In the genomic region with DNA sequence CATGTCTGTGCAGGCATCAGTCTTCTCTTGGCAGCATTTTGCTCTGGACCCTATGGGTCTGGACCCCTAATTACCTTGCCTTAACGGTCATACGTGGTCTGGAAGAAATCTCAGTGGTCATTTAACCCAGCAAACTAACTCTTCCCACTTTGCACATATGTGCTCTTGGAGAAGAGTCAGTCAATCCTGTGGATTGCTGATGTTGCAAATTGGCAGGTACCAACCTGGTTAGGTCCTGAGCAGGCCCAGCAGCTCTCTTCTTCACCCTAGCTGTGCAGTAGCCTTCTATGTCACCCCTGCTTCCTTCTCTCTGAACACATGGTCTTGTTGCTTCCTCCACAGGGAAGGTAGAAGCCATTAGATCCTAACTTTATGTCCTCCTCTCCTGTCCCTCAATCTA, we compare ENCODE assay signal across 8 cellular contexts. TPM values are rescaled to one million over a fixed set of nuclear protein-coding genes. Genes with fewer than 3 reads are reported as not detected.
DNase-seq lines count a peak whose midpoint lies in the region; ATAC-seq, FAIRE-seq and TF ChIP-seq lines count a peak whose summit lies in the region.

No MANE protein-coding gene starts in this region.

- no peak for ATAC-seq in HepG2
- ATAC-seq in right lobe of liver = no peak
- ATAC-seq in HG03039 (IDR thresholded peaks at IDR 0.05; ENCODE audit: unreplicated experiment) = no peak

- H3K4me3 ChIP-seq in HepG2 (replicated peaks in 1 of 3; ENCODE audit: insufficient read depth in 1 of 3, low read depth in 2 of 3, low read length in 3 of 3) (peak overlapping the region; percentile 62 to 99 (median 95)), right lobe of liver (no peak overlapping the region), SU-DHL-6 (ENCODE audit: insufficient read depth, low read length, poor library complexity, severe bottlenecking) (peak overlapping the region; percentile 96), hepatocyte (no peak overlapping the region), coronary artery (no peak overlapping the region)

- POLR2A ChIA-PET in HepG2 (lab: Yijun Ruan, JAX) = interaction anchor here (3.1 kb wide), 1 partner anchor 141 kb away, joined by 18 read pairs; no protein-coding TSS in a partner anchor

- 38% methylated on average over 2 of the region's 2 CpGs for WGBS in HepG2 (ENCODE audit: low lambda C conversion rate)
- 62% methylated on average over 2 of the region's 2 CpGs for WGBS in right lobe of liver (ENCODE audit: insufficient coverage, low coverage, low lambda C conversion rate, missing lambda C conversion rate)
- WGBS in hepatocyte (ENCODE audit: low lambda C conversion rate, missing lambda C conversion rate) = 77% methylated on average over 2 of the region's 2 CpGs

- no peak for DNase-seq in HepG2 (ENCODE audit: low spot score)
- no peak for DNase-seq in right lobe of liver
- no peak for DNase-seq in hepatocyte (ENCODE audit: low spot score)
- DNase-seq in activated gamma-delta T cell treated with Interleukin-2 at 50 U/mL for 16 hours = no peak
- DNase-seq in T-helper 9 cell = no peak
- no peak for DNase-seq in coronary artery (ENCODE audit: low spot score)

- H3K9me2 ChIP-seq in SU-DHL-6 (replicated peaks; ENCODE audit: insufficient read depth, low read length) = no peaks in the 10 kb centered on the region
- H3K9me2 ChIP-seq in hepatocyte (replicated peaks; ENCODE audit: insufficient read depth) = no peaks in the 10 kb centered on the region

- H3K9me3 ChIP-seq in HepG2 (ENCODE audit: low read length) (no peaks in the 10 kb centered on the region), right lobe of liver (no peaks in the 10 kb centered on the region), SU-DHL-6 (ENCODE audit: insufficient read depth, low read length) (no peaks in the 10 kb centered on the region), hepatocyte (ENCODE audit: low read depth) (no peaks in the 10 kb centered on the region)

- H2AFZ ChIP-seq in HepG2 (ENCODE audit: low read length) (no peak overlapping the region), SU-DHL-6 (ENCODE audit: low read depth, low read length, severe bottlenecking) (no peak overlapping the region), hepatocyte (no peak overlapping the region)

- H4K20me1 ChIP-seq in HepG2 (ENCODE audit: insufficient read depth, low read length) (peaks cover 22% of the 10 kb centered on the region), SU-DHL-6 (ENCODE audit: low read depth, low read length) (peaks cover 13% of the 10 kb centered on the region; the same call in 1 of the 2 replicates), hepatocyte (ENCODE audit: insufficient read depth, poor library complexity, severe bottlenecking) (no peaks in the 10 kb centered on the region)

- no peak for FAIRE-seq in HepG2 (lab: Jason Lieb, UNC)

- H3K27me3 ChIP-seq in HepG2 (ENCODE audit: control insufficient read depth in 1 of 2, insufficient read depth in 2 of 2, low read length in 2 of 2) (no peaks in the 10 kb centered on the region; a peak in 1 of 5 replicates), right lobe of liver (no peaks in the 10 kb centered on the region), SU-DHL-6 (ENCODE audit: low read length) (no peaks in the 10 kb centered on the region), hepatocyte (no peaks in the 10 kb centered on the region)

- in situ Hi-C loops in HepG2 (cut with HindIII; ENCODE audit: extremely low pct_ligation_motif_present, low pct_unique_long_range_greater_than_20kb) = loop anchor here (25.0 kb wide), 1 partner anchor 137 kb away; no protein-coding TSS in a partner anchor

- H3K36me3 ChIP-seq in HepG2 (replicated peaks in 1 of 2; ENCODE audit: control insufficient read depth in 1 of 2, insufficient read depth in 2 of 2, low read length in 2 of 2) (peaks cover 12 to 46% of the 10 kb centered on the region in 2 experiments), right lobe of liver (peaks cover 0 to under 1% (median 0%) of the 10 kb centered on the region in 4 donors), SU-DHL-6 (ENCODE audit: low read length) (peaks cover 41% of the 10 kb centered on the region), hepatocyte (replicated peaks; ENCODE audit: insufficient read depth, low read depth) (no peaks in the 10 kb centered on the region)

- H3K9ac ChIP-seq in HepG2 (ENCODE audit: insufficient read depth, low read depth, low read length) (peak overlapping the region; percentile 92), SU-DHL-6 (ENCODE audit: low read length) (peak overlapping the region; percentile 96)

- CTCF ChIA-PET in HepG2 (lab: Yijun Ruan, JAX; ENCODE audit: low intra/inter-chr PET ratio, low total read pairs) = no interaction called here

- TF ChIP-seq EP300 in HepG2 (IDR thresholded peaks at IDR 0.05; ENCODE audit: low read depth in 2 of 2, low read length in 2 of 2) = no peak
- no peak for TF ChIP-seq EP300 in HepG2 (CRISPR knock-in tag; IDR thresholded peaks at IDR 0.05; ENCODE audit: borderline replicate concordance)

- TF ChIP-seq RAD21 in HepG2 (CRISPR knock-in tag; IDR thresholded peaks at IDR 0.05) = no peak

- TF ChIP-seq POLR2A in HepG2 (IDR thresholded peaks at IDR 0.05; ENCODE audit: insufficient read depth in 1 of 2, low read depth in 2 of 2, low read length in 2 of 2) (no peak), right lobe of liver (IDR thresholded peaks at IDR 0.05) (no peak)

- no TSS peak for BruUV-seq in HepG2 (replicated peaks; lab: Mats Ljungman, UMichigan)

- H3K4me2 ChIP-seq in HepG2 (ENCODE audit: low read depth, low read length) = peak overlapping the region; percentile 98
- peak overlapping the region; percentile 100 for H3K4me2 ChIP-seq in SU-DHL-6 (ENCODE audit: low read depth, low read length, poor library complexity, severe bottlenecking)
- peak overlapping the region; percentile 81 for H3K4me2 ChIP-seq in hepatocyte

- H3K27ac ChIP-seq in HepG2 (ENCODE audit: extremely low read length, insufficient read depth, low read length) (peak overlapping the region; percentile 14), right lobe of liver (no peak overlapping the region), SU-DHL-6 (ENCODE audit: low read depth, low read length) (no peak overlapping the region), hepatocyte (no peak overlapping the region), coronary artery (no peak overlapping the region)

- intact Hi-C loops in HepG2 (cut with micrococcal nuclease; ENCODE audit: unreplicated experiment) = no loop called here
- intact Hi-C loops in right lobe of liver (cut with DNase I) = no loop called here

- H3K79me2 ChIP-seq in HepG2 (ENCODE audit: insufficient read depth, low read length) (peaks cover 83% of the 10 kb centered on the region), SU-DHL-6 (ENCODE audit: insufficient read depth, low read length) (peaks cover 90% of the 10 kb centered on the region), hepatocyte (peaks cover 61% of the 10 kb centered on the region)

- TF ChIP-seq CTCF in HepG2 (CRISPR knock-in tag; IDR thresholded peaks at IDR 0.05) = no peak
- no peak for TF ChIP-seq CTCF in right lobe of liver (IDR thresholded peaks at IDR 0.05)
- TF ChIP-seq CTCF in SU-DHL-6 (IDR thresholded peaks at IDR 0.05; ENCODE audit: insufficient read depth, low read length, poor library complexity, severe bottlenecking) = no peak
- TF ChIP-seq CTCF in hepatocyte (IDR thresholded peaks at IDR 0.05; ENCODE audit: poor library complexity) = no peak
- TF ChIP-seq CTCF in coronary artery (IDR thresholded peaks at IDR 0.05) = no peak

- H3K4me1 ChIP-seq in HepG2 (ENCODE audit: insufficient read depth, low read length) (peaks cover 62% of the 10 kb centered on the region), right lobe of liver (peaks cover 0 to 60% (median 24%) of the 10 kb centered on the region in 4 donors), hepatocyte (ENCODE audit: insufficient read depth) (peaks cover 15% of the 10 kb centered on the region)

- peaks cover 15% of the 10 kb centered on the region; the same call in 1 of the 2 replicates for H3F3A ChIP-seq in SU-DHL-6 (ENCODE audit: insufficient read depth)

RNA-seq across cellular contexts. Expression of gene CEP43, which starts 1.6 kb away (rescaled TPM):
- 73.9 and 88.4 TPM in 2 replicates for total RNA-seq in HepG2 (2016; rRNA removed; fragmentation: Illumina TruSeq; extraction: Trizol)
- 84.7 and 89.7 TPM in 2 replicates for total RNA-seq in HepG2 (2016; cell fraction: cytosol; rRNA removed; fragmentation: Illumina TruSeq; extraction: Trizol; ENCODE audit: low read depth)
- 68.4 and 95.5 TPM in 2 replicates for total RNA-seq in HepG2 (2016; cell fraction: insoluble cytoplasmic fraction; rRNA removed; fragmentation: Illumina TruSeq; extraction: Trizol)
- total RNA-seq in HepG2 (2016; cell fraction: membrane; rRNA removed; fragmentation: Illumina TruSeq; extraction: Trizol) = 46.9 and 49.2 TPM in 2 replicates
- 62.5 and 63.7 TPM in 2 replicates for total RNA-seq in HepG2 (2016; cell fraction: nucleus; rRNA removed; fragmentation: Illumina TruSeq; extraction: Trizol)
- 20.7 and 29.3 TPM in 2 replicates for polyA plus RNA-seq in HepG2 (2011; rRNA removed)
- 8.6 and 10.8 TPM in 2 replicates for polyA plus RNA-seq in HepG2 (2011; cell fraction: cytosol; rRNA removed)
- 39.4 and 43.9 TPM in 2 replicates for polyA plus RNA-seq in HepG2 (2011; cell fraction: nucleus; rRNA removed)
- 15.0 and 26.1 TPM in 2 replicates for polyA plus RNA-seq in HepG2 (2012)
- polyA plus RNA-seq in HepG2 (2016; cell fraction: cytosol; fragmentation: Illumina TruSeq; extraction: Trizol; ENCODE audit: low read depth) = 15.3 and 16.0 TPM in 2 replicates
- 90.9 and 96.9 TPM in 2 replicates for polyA plus RNA-seq in HepG2 (2016; cell fraction: insoluble cytoplasmic fraction; fragmentation: Illumina TruSeq; extraction: Trizol; ENCODE audit: low read depth)
- 23.9 and 25.0 TPM in 2 replicates for polyA plus RNA-seq in HepG2 (2016; cell fraction: membrane; fragmentation: Illumina TruSeq; extraction: Trizol; ENCODE audit: low read depth)
- 111 and 119 TPM in 2 replicates for polyA plus RNA-seq in HepG2 (2016; cell fraction: nucleus; fragmentation: Illumina TruSeq; extraction: Trizol; ENCODE audit: insufficient read depth, low read depth)
- 4.7 and 5.1 TPM in 2 replicates for polyA minus RNA-seq in HepG2 (2011; rRNA and poly(A)+ RNA removed; ENCODE audit: low replicate concordance)
- 15.3 and 20.4 TPM in 2 replicates for polyA minus RNA-seq in HepG2 (2011; cell fraction: cytosol; rRNA and poly(A)+ RNA removed)
- polyA minus RNA-seq in HepG2 (2011; cell fraction: nucleus; rRNA and poly(A)+ RNA removed) = 42.8 and 56.1 TPM in 2 replicates
- total RNA-seq in right lobe of liver = 10 to 100 TPM; 11.7 to 23.5 (median 19.7) TPM
- 28.1 and 28.4 TPM in 2 replicates for total RNA-seq in hepatocyte
- polyA plus RNA-seq in hepatocyte = 17.1 and 20.5 TPM in 2 replicates

RNA-seq across cellular contexts. Expression of gene RNASET2, which starts 44.4 kb away (rescaled TPM):
- total RNA-seq in HepG2 (2016; rRNA removed; fragmentation: Illumina TruSeq; extraction: Trizol) = 22.4 and 44.6 TPM in 2 replicates
- total RNA-seq in HepG2 (2016; cell fraction: cytosol; rRNA removed; fragmentation: Illumina TruSeq; extraction: Trizol; ENCODE audit: low read depth) = 26.9 and 41.2 TPM in 2 replicates
- total RNA-seq in HepG2 (2016; cell fraction: insoluble cytoplasmic fraction; rRNA removed; fragmentation: Illumina TruSeq; extraction: Trizol) = 25.4 and 45.4 TPM in 2 replicates
- total RNA-seq in HepG2 (2016; cell fraction: membrane; rRNA removed; fragmentation: Illumina TruSeq; extraction: Trizol) = 24.1 and 38.2 TPM in 2 replicates
- total RNA-seq in HepG2 (2016; cell fraction: nucleus; rRNA removed; fragmentation: Illumina TruSeq; extraction: Trizol) = 30.2 and 32.0 TPM in 2 replicates
- polyA plus RNA-seq in HepG2 (2011; rRNA removed) = 597 and 696 TPM in 2 replicates
- 456 and 545 TPM in 2 replicates for polyA plus RNA-seq in HepG2 (2011; cell fraction: cytosol; rRNA removed)
- 515 and 552 TPM in 2 replicates for polyA plus RNA-seq in HepG2 (2011; cell fraction: nucleus; rRNA removed)
- 446 and 587 TPM in 2 replicates for polyA plus RNA-seq in HepG2 (2012)
- 21.3 and 41.6 TPM in 2 replicates for polyA plus RNA-seq in HepG2 (2016; cell fraction: cytosol; fragmentation: Illumina TruSeq; extraction: Trizol; ENCODE audit: low read depth)
- 26.6 and 27.0 TPM in 2 replicates for polyA plus RNA-seq in HepG2 (2016; cell fraction: insoluble cytoplasmic fraction; fragmentation: Illumina TruSeq; extraction: Trizol; ENCODE audit: low read depth)
- polyA plus RNA-seq in HepG2 (2016; cell fraction: membrane; fragmentation: Illumina TruSeq; extraction: Trizol; ENCODE audit: low read depth) = 23.6 and 34.9 TPM in 2 replicates
- polyA plus RNA-seq in HepG2 (2016; cell fraction: nucleus; fragmentation: Illumina TruSeq; extraction: Trizol; ENCODE audit: insufficient read depth, low read depth) = 68.7 and 69.0 TPM in 2 replicates
- 4.7 and 104 TPM in 2 replicates for polyA minus RNA-seq in HepG2 (2011; rRNA and poly(A)+ RNA removed; ENCODE audit: low replicate concordance)
- polyA minus RNA-seq in HepG2 (2011; cell fraction: cytosol; rRNA and poly(A)+ RNA removed) = 149 and 185 TPM in 2 replicates
- 159 and 184 TPM in 2 replicates for polyA minus RNA-seq in HepG2 (2011; cell fraction: nucleus; rRNA and poly(A)+ RNA removed)
- total RNA-seq in right lobe of liver = 10 to 100 TPM; 21.7 to 48.4 (median 30.8) TPM
- 118 and 144 TPM in 2 replicates for total RNA-seq in hepatocyte
- 266 and 268 TPM in 2 replicates for polyA plus RNA-seq in hepatocyte

Comparison
In these comparisons a context has a peak if more than half of its experiments do, and no peak if none do; other contexts are left out.
1. H3K4me3 ChIP-seq: peak in HepG2 (3 of 3) and SU-DHL-6 (single experiment); none in right lobe of liver (0 of 3), hepatocyte (single experiment) and coronary artery (single experiment).
2. Peak in every context shown above with its lines, with median percentiles within 50 percentile points of each other: H3K4me2 ChIP-seq.